ENCODE assay signal across 12 cellular contexts in genomic region chr15:52254331-52254730, GRCh38. TPM values are rescaled to one million over a fixed set of nuclear protein-coding genes. Genes with fewer than 3 reads are reported as not detected.
DNase-seq lines count a peak whose midpoint lies in the region; ATAC-seq and TF ChIP-seq lines count a peak whose summit lies in the region.
"Had no signal": no experiment of that assay in that cellular context is flagged by ENCODE, and none has a peak within 500 bp of the region (broad histone marks: within the 10 kb centered on the region; RNA-seq: fewer than 3 reads in every experiment).

No MANE protein-coding gene starts in this region.

- H3K27ac Mint-ChIP-seq in activated CD8-positive, alpha-beta T cell treated with anti-CD3 and anti-CD28 coated beads, Interleukin-2, amount 10 ng/mL, durations not matched to agents 7 days and 5 days = no peak overlapping the region
- H3K27ac Mint-ChIP-seq in activated CD8-positive, alpha-beta T cell treated with anti-CD3 and anti-CD28 coated beads for 36 hours = no peak overlapping the region
- H3K27ac Mint-ChIP-seq in IgD-negative memory B cell (peak overlapping the region in 2 of 3 donors; percentile 87 to 96), osteocyte (ENCODE audit: unreplicated experiment) (peak overlapping the region; percentile 43)
- H3K27ac Mint-ChIP-seq: activated naive CD8-positive, alpha-beta T cell treated with anti-CD3 and anti-CD28 coated beads, Interleukin-2, amount 50 U/mL, for 24 hours had no signal

- H3K36me3 ChIP-seq in WERI-Rb-1 (peaks cover 9% of the 10 kb centered on the region), upper lobe of left lung (peaks cover 0 to 3% (median 0%) of the 10 kb centered on the region in 4 donors)

- H3K4me1 ChIP-seq in upper lobe of left lung = peaks cover 0 to 36% (median 6%) of the 10 kb centered on the region in 4 donors

- POLR2A ChIA-PET in activated CD8-positive, alpha-beta T cell treated with anti-CD3 and anti-CD28 coated beads, Interleukin-2, amount 10 ng/mL, durations not matched to agents 7 days and 5 days (lab: Charles Lee) = interaction anchor here (1.1 kb wide), 1 partner anchor 479 kb away, joined by 3 read pairs; no protein-coding TSS in a partner anchor
- POLR2A ChIA-PET in activated CD8-positive, alpha-beta T cell treated with anti-CD3 and anti-CD28 coated beads for 36 hours (lab: Charles Lee) = no interaction called here

- H3K27me3 Mint-ChIP-seq in activated CD8-positive, alpha-beta T cell treated with anti-CD3 and anti-CD28 coated beads, Interleukin-2, amount 10 ng/mL, durations not matched to agents 7 days and 5 days (ENCODE audit: low read depth) = peaks cover 3% of the 10 kb centered on the region
- no peaks in the 10 kb centered on the region for H3K27me3 Mint-ChIP-seq in activated CD8-positive, alpha-beta T cell treated with anti-CD3 and anti-CD28 coated beads for 36 hours
- H3K27me3 Mint-ChIP-seq in IgD-negative memory B cell = no peaks in the 10 kb centered on the region
- no peaks in the 10 kb centered on the region for H3K27me3 Mint-ChIP-seq in osteocyte (ENCODE audit: unreplicated experiment)
- H3K27me3 Mint-ChIP-seq: activated naive CD8-positive, alpha-beta T cell treated with anti-CD3 and anti-CD28 coated beads, Interleukin-2, amount 50 U/mL, for 24 hours had no signal

- 87 to 94% methylated on average over 5 of the region's 5 CpGs for WGBS in upper lobe of left lung, 2 donors

- no peak for TF ChIP-seq EP300 in upper lobe of left lung (IDR thresholded peaks at IDR 0.05)

- peak; percentile 48 for ATAC-seq in activated CD8-positive, alpha-beta T cell treated with anti-CD3 and anti-CD28 coated beads, Interleukin-2, amount 10 ng/mL, durations not matched to agents 7 days and 5 days
- no peak for ATAC-seq in activated CD8-positive, alpha-beta T cell treated with anti-CD3 and anti-CD28 coated beads for 36 hours
- ATAC-seq in HG02973 (IDR thresholded peaks at IDR 0.05; ENCODE audit: unreplicated experiment) (no peak), upper lobe of left lung (ENCODE audit: low FRiP score in 2 of 2) (no peak)
- ATAC-seq: activated naive CD8-positive, alpha-beta T cell treated with anti-CD3 and anti-CD28 coated beads, Interleukin-2, amount 50 U/mL, for 24 hours; naive thymus-derived CD4-positive, alpha-beta T cell had no signal

- H3K27me3 ChIP-seq in WERI-Rb-1 (ENCODE audit: insufficient read depth, low read depth, severe bottlenecking) (no peaks in the 10 kb centered on the region), upper lobe of left lung (no peaks in the 10 kb centered on the region)
- H3K27me3 ChIP-seq: stomach had no signal

- no peaks in the 10 kb centered on the region for H3K36me3 Mint-ChIP-seq in activated CD8-positive, alpha-beta T cell treated with anti-CD3 and anti-CD28 coated beads, Interleukin-2, amount 10 ng/mL, durations not matched to agents 7 days and 5 days (ENCODE audit: low read depth)
- H3K36me3 Mint-ChIP-seq in activated CD8-positive, alpha-beta T cell treated with anti-CD3 and anti-CD28 coated beads for 36 hours (ENCODE audit: low read depth) = no peaks in the 10 kb centered on the region
- H3K36me3 Mint-ChIP-seq in IgD-negative memory B cell = peaks cover 3% of the 10 kb centered on the region
- peaks cover 2% of the 10 kb centered on the region for H3K36me3 Mint-ChIP-seq in osteocyte (ENCODE audit: unreplicated experiment)
- H3K36me3 Mint-ChIP-seq: naive thymus-derived CD4-positive, alpha-beta T cell had no signal

- CTCF ChIA-PET in activated CD8-positive, alpha-beta T cell treated with anti-CD3 and anti-CD28 coated beads, Interleukin-2, amount 10 ng/mL, durations not matched to agents 7 days and 5 days (lab: Charles Lee) = interaction anchor here (1.2 to 6.9 kb wide), 11 partner anchors 9 to 529 kb away, joined by 3 to 106 read pairs (median 7); no protein-coding TSS in a partner anchor
- CTCF ChIA-PET in activated CD8-positive, alpha-beta T cell treated with anti-CD3 and anti-CD28 coated beads for 36 hours (lab: Charles Lee) = interaction anchor here (0.7 to 5.5 kb wide), 5 partner anchors 8 to 481 kb away, joined by 3 to 49 read pairs (median 3); no protein-coding TSS in a partner anchor

- no peaks in the 10 kb centered on the region for H3K9me3 Mint-ChIP-seq in activated CD8-positive, alpha-beta T cell treated with anti-CD3 and anti-CD28 coated beads, Interleukin-2, amount 10 ng/mL, durations not matched to agents 7 days and 5 days (ENCODE audit: insufficient read depth)
- no peaks in the 10 kb centered on the region for H3K9me3 Mint-ChIP-seq in activated CD8-positive, alpha-beta T cell treated with anti-CD3 and anti-CD28 coated beads for 36 hours
- H3K9me3 Mint-ChIP-seq in IgD-negative memory B cell = no peaks in the 10 kb centered on the region
- no peaks in the 10 kb centered on the region for H3K9me3 Mint-ChIP-seq in osteocyte (ENCODE audit: unreplicated experiment)
- H3K9me3 Mint-ChIP-seq: activated naive CD8-positive, alpha-beta T cell treated with anti-CD3 and anti-CD28 coated beads, Interleukin-2, amount 50 U/mL, for 24 hours had no signal

- H3K9me3 ChIP-seq in WERI-Rb-1 (ENCODE audit: severe bottlenecking) (no peaks in the 10 kb centered on the region), upper lobe of left lung (no peaks in the 10 kb centered on the region)
- H3K9me3 ChIP-seq: stomach had no signal

- H3K4me3 ChIP-seq in WERI-Rb-1 (ENCODE audit: low read depth, low read length) (no peak overlapping the region), upper lobe of left lung (no peak overlapping the region)
- H3K4me3 ChIP-seq: stomach had no signal

- TF ChIP-seq POLR2A in upper lobe of left lung (IDR thresholded peaks at IDR 0.05) = no peak

- TF ChIP-seq CTCF in activated CD8-positive, alpha-beta T cell treated with anti-CD3 and anti-CD28 coated beads for 36 hours (IDR thresholded peaks at IDR 0.05) = no peak
- TF ChIP-seq CTCF in WERI-Rb-1 (IDR thresholded peaks at IDR 0.05; ENCODE audit: low read depth, low read length) (peak; percentile 39; the same call in 1 of the 2 replicates), osteocyte (IDR thresholded peaks at IDR 0.05) (no peak), upper lobe of left lung (IDR thresholded peaks at IDR 0.05) (no peak)

- no peak overlapping the region for H3K4me3 Mint-ChIP-seq in activated CD8-positive, alpha-beta T cell treated with anti-CD3 and anti-CD28 coated beads, Interleukin-2, amount 10 ng/mL, durations not matched to agents 7 days and 5 days
- H3K4me3 Mint-ChIP-seq in activated CD8-positive, alpha-beta T cell treated with anti-CD3 and anti-CD28 coated beads for 36 hours = no peak overlapping the region
- H3K4me3 Mint-ChIP-seq in IgD-negative memory B cell (peak overlapping the region in 3 of 4 donors; percentile 57 to 69 (median 64)), osteocyte (ENCODE audit: unreplicated experiment) (no peak overlapping the region)
- H3K4me3 Mint-ChIP-seq: activated naive CD8-positive, alpha-beta T cell treated with anti-CD3 and anti-CD28 coated beads, Interleukin-2, amount 50 U/mL, for 24 hours; naive thymus-derived CD4-positive, alpha-beta T cell had no signal

- intact Hi-C loops in activated CD8-positive, alpha-beta T cell treated with anti-CD3 and anti-CD28 coated beads for 36 hours (cut with micrococcal nuclease) = loop anchor here (2.0 to 10.0 kb wide), 2 partner anchors 80 to 476 kb away; no protein-coding TSS in a partner anchor

- DNase-seq in activated CD8-positive, alpha-beta T cell treated with anti-CD3 and anti-CD28 coated beads, Interleukin-2, amount 10 ng/mL, durations not matched to agents 7 days and 5 days = no peak
- no peak for DNase-seq in activated CD8-positive, alpha-beta T cell treated with anti-CD3 and anti-CD28 coated beads for 36 hours
- DNase-seq in WERI-Rb-1 (peak; percentile 17), osteocyte (ENCODE audit: extremely low spot score, unreplicated experiment) (no peak), NCI-H1694 treated with DMSO at 0.1 percent for 48 hours (lab: John Stamatoyannopoulos, UW) (no peak), upper lobe of left lung (no peak)
- DNase-seq: activated CD4-positive, CD25-positive, alpha-beta regulatory T cell treated with anti-CD3 and anti-CD28 coated beads, Interleukin-2, amount 50 U/mL, for 72 hours; activated naive CD8-positive, alpha-beta T cell treated with anti-CD3 and anti-CD28 coated beads, Interleukin-2, amount 50 U/mL, for 24 hours; naive thymus-derived CD4-positive, alpha-beta T cell; stomach had no signal

- H3K4me1 Mint-ChIP-seq in activated CD8-positive, alpha-beta T cell treated with anti-CD3 and anti-CD28 coated beads, Interleukin-2, amount 10 ng/mL, durations not matched to agents 7 days and 5 days (ENCODE audit: low read depth) = peaks cover 39% of the 10 kb centered on the region
- H3K4me1 Mint-ChIP-seq in activated CD8-positive, alpha-beta T cell treated with anti-CD3 and anti-CD28 coated beads for 36 hours (ENCODE audit: low read depth) = peaks cover 19% of the 10 kb centered on the region
- H3K4me1 Mint-ChIP-seq in IgD-negative memory B cell = peaks cover 20 to 23% (median 22%) of the 10 kb centered on the region in 3 donors
- H3K4me1 Mint-ChIP-seq in osteocyte (ENCODE audit: unreplicated experiment) = peaks cover 66% of the 10 kb centered on the region

- no peak overlapping the region for H3K27ac ChIP-seq in WERI-Rb-1
- H3K27ac ChIP-seq in upper lobe of left lung = peak overlapping the region in 2 of 4 donors; percentile 50 to 81

RNA-seq across cellular contexts. Expression of gene MYO5C, which starts 41.3 kb away (rescaled TPM):
- total RNA-seq in activated CD8-positive, alpha-beta T cell treated with anti-CD3 and anti-CD28 coated beads, Interleukin-2, amount 10 ng/mL, durations not matched to agents 7 days and 5 days = 1 to 10 TPM; 2.5 to 3.2 TPM
- total RNA-seq in activated CD8-positive, alpha-beta T cell treated with anti-CD3 and anti-CD28 coated beads for 36 hours = 1 to 10 TPM; 1.3 to 1.9 TPM
- polyA plus RNA-seq in IgD-negative memory B cell = 0.88 TPM
- total RNA-seq in osteocyte (2.7 and 4.0 TPM in 2 replicates), upper lobe of left lung (100 to 1,000 TPM in 2 of 6 donors, 10 to 100 TPM in 4; 59.9 to 128 (median 84.5) TPM)

Comparison
In these comparisons a context has a peak if more than half of its experiments do, and no peak if none do; other contexts are left out.
1. H3K27ac Mint-ChIP-seq: peak in IgD-negative memory B cell (2 of 3) and osteocyte (single experiment); none in activated CD8-positive, alpha-beta T cell treated with anti-CD3 and anti-CD28 coated beads, Interleukin-2, amount 10 ng/mL, durations not matched to agents 7 days and 5 days (single experiment) and activated CD8-positive, alpha-beta T cell treated with anti-CD3 and anti-CD28 coated beads for 36 hours (single experiment).
2. H3K4me3 Mint-ChIP-seq: peak in IgD-negative memory B cell (3 of 4); none in activated CD8-positive, alpha-beta T cell treated with anti-CD3 and anti-CD28 coated beads, Interleukin-2, amount 10 ng/mL, durations not matched to agents 7 days and 5 days (single experiment), activated CD8-positive, alpha-beta T cell treated with anti-CD3 and anti-CD28 coated beads for 36 hours (single experiment) and osteocyte (single experiment).
3. RNA of gene MYO5C, which starts 41.3 kb away (total RNA-seq): 59.9 to 128 TPM in upper lobe of left lung; 2.7 to 4.0 TPM in osteocyte, 2.5 to 3.2 TPM in activated CD8-positive, alpha-beta T cell treated with anti-CD3 and anti-CD28 coated beads, Interleukin-2, amount 10 ng/mL, durations not matched to agents 7 days and 5 days and 1.3 to 1.9 TPM in activated CD8-positive, alpha-beta T cell treated with anti-CD3 and anti-CD28 coated beads for 36 hours; every median in the first group is over 10 times any median in the second.